In genomic region chr5:64773533-64773932, GRCh38 we compare ENCODE assay signal across 17 cellular contexts. TPM values are rescaled to one million over a fixed set of nuclear protein-coding genes. Genes with fewer than 3 reads are reported as not detected.
DNase-seq lines count a peak whose midpoint lies in the region; ATAC-seq and TF ChIP-seq lines count a peak whose summit lies in the region.
"Had no signal": no experiment of that assay in that cellular context is flagged by ENCODE, and none has a peak within 500 bp of the region (broad histone marks: within the 10 kb centered on the region; RNA-seq: fewer than 3 reads in every experiment).

No MANE protein-coding gene starts in this region.

- no peak for DNase-seq in activated gamma-delta T cell treated with Interleukin-2 at 50 U/mL for 16 hours
- no peak for DNase-seq in naive thymus-derived CD8-positive, alpha-beta T cell
- no peak for DNase-seq in activated naive CD4-positive, alpha-beta T cell treated with anti-CD3 and anti-CD28 coated beads, Interleukin-2, amount 10 ng/mL, durations not matched to agents 7 days and 5 days
- DNase-seq in mucosa of gallbladder (ENCODE audit: low spot score), result no peak
- DNase-seq: ACHN; activated CD4-positive, alpha-beta T cell treated with anti-CD3 and anti-CD28 coated beads, Interleukin-2, amount 10 ng/mL, durations not matched to agents 7 days and 5 days; cerebellar nuclear complex; mucosa of descending colon; NCI-H446 treated with DMSO at 0.1 percent for 48 hours; right cardiac atrium; SK-N-SH had no signal

- H3K4me2 ChIP-seq in BLaER1 treated with 17β-estradiol and CSF1 and Interleukin-3, amounts not matched to agents 10 nM and 100 nM, result peak overlapping the region; percentile 48 to 70 (median 55); a peak in 20 of 22 replicates
- H3K4me2 ChIP-seq in Loucy (ENCODE audit: low read depth, low read length, poor library complexity, severe bottlenecking), result peak overlapping the region; percentile 74
- H3K4me2 ChIP-seq: SK-N-SH had no signal

- ATAC-seq in GM19351 (IDR thresholded peaks at IDR 0.05; ENCODE audit: unreplicated experiment) (peak; percentile 68), HG02884 (IDR thresholded peaks at IDR 0.05; ENCODE audit: unreplicated experiment) (peak; percentile 52)
- ATAC-seq in naive thymus-derived CD8-positive, alpha-beta T cell, result no peak
- ATAC-seq: mucosa of descending colon, right cardiac atrium had no signal

- H3K9ac ChIP-seq in BLaER1 treated with 17β-estradiol and CSF1 and Interleukin-3, amounts not matched to agents 10 nM and 100 nM, result no peak overlapping the region; a peak in 1 of 22 replicates
- peak overlapping the region; percentile 23 for H3K9ac ChIP-seq in Loucy (ENCODE audit: low read depth, low read length, poor library complexity, severe bottlenecking)
- H3K9ac ChIP-seq: SK-N-SH had no signal

- H3F3A ChIP-seq in Loucy (ENCODE audit: low read depth), result no peaks in the 10 kb centered on the region

- H3K27ac ChIP-seq in BLaER1 treated with 17β-estradiol and CSF1 and Interleukin-3, amounts not matched to agents 10 nM and 100 nM, result 0 out of 22 replicates have a peak overlapping the region, but pooled peaks of 2 of the 11 experiments have one; percentile 9 to 20
- H3K27ac ChIP-seq: thoracic aorta had no signal

- H2AFZ ChIP-seq in Loucy (ENCODE audit: low read length), result 0 out of 2 replicates have a peak overlapping the region, but pooled peaks have one; percentile 48

- no peaks in the 10 kb centered on the region for H3K9me3 ChIP-seq in BLaER1 treated with 17β-estradiol and CSF1 and Interleukin-3, amounts not matched to agents 10 nM and 100 nM (replicated peaks in 1 of 11)
- no peaks in the 10 kb centered on the region for H3K9me3 ChIP-seq in Loucy (ENCODE audit: insufficient read depth, low read depth, low read length)
- H3K9me3 ChIP-seq: mucosa of descending colon, SK-N-SH, thoracic aorta had no signal

- peaks cover 0 to 27% (median 6%) of the 10 kb centered on the region in 3 donors for H3K36me3 Mint-ChIP-seq in naive thymus-derived CD8-positive, alpha-beta T cell
- peaks cover 18% of the 10 kb centered on the region for H3K36me3 Mint-ChIP-seq in activated naive CD4-positive, alpha-beta T cell treated with anti-CD3 and anti-CD28 coated beads, Interleukin-2, amount 10 ng/mL, durations not matched to agents 7 days and 5 days

- H3K4me1 ChIP-seq in BLaER1 treated with 17β-estradiol and CSF1 and Interleukin-3, amounts not matched to agents 10 nM and 100 nM, result peaks cover 37 to 63% (median 48%) of the 10 kb centered on the region in 10 experiments
- H3K4me1 ChIP-seq in Loucy (ENCODE audit: insufficient read depth, low read length, poor library complexity, severe bottlenecking), result peaks cover 63% of the 10 kb centered on the region

- POLR2A ChIA-PET in naive thymus-derived CD8-positive, alpha-beta T cell (lab: Charles Lee), result no interaction called here

- peaks cover 0 to 36% (median 21%) of the 10 kb centered on the region in 11 experiments; a peak in 13 of 22 replicates for H3K36me3 ChIP-seq in BLaER1 treated with 17β-estradiol and CSF1 and Interleukin-3, amounts not matched to agents 10 nM and 100 nM
- H3K36me3 ChIP-seq in Loucy (ENCODE audit: insufficient read depth, low read length), result no peaks in the 10 kb centered on the region
- H3K36me3 ChIP-seq: thoracic aorta had no signal

- no peaks in the 10 kb centered on the region for H3K27me3 ChIP-seq in BLaER1 treated with 17β-estradiol and CSF1 and Interleukin-3, amounts not matched to agents 10 nM and 100 nM
- no peaks in the 10 kb centered on the region for H3K27me3 ChIP-seq in Loucy (ENCODE audit: insufficient read depth, low read length, poor library complexity, severe bottlenecking)

- H3K27me3 Mint-ChIP-seq in naive thymus-derived CD8-positive, alpha-beta T cell, result no peaks in the 10 kb centered on the region
- no peaks in the 10 kb centered on the region for H3K27me3 Mint-ChIP-seq in activated naive CD4-positive, alpha-beta T cell treated with anti-CD3 and anti-CD28 coated beads, Interleukin-2, amount 10 ng/mL, durations not matched to agents 7 days and 5 days
- H3K27me3 Mint-ChIP-seq: activated CD4-positive, alpha-beta T cell treated with anti-CD3 and anti-CD28 coated beads, Interleukin-2, amount 10 ng/mL, durations not matched to agents 7 days and 5 days; activated naive CD4-positive, alpha-beta T cell treated with anti-CD3 and anti-CD28 coated beads, Interleukin-2, amount 50 U/mL, for 24 hours had no signal

- peaks cover 22 to 53% (median 45%) of the 10 kb centered on the region in 4 donors for H3K4me1 Mint-ChIP-seq in naive thymus-derived CD8-positive, alpha-beta T cell
- peaks cover 32% of the 10 kb centered on the region for H3K4me1 Mint-ChIP-seq in activated naive CD4-positive, alpha-beta T cell treated with anti-CD3 and anti-CD28 coated beads, Interleukin-2, amount 10 ng/mL, durations not matched to agents 7 days and 5 days

- CTCF ChIA-PET in activated naive CD4-positive, alpha-beta T cell treated with anti-CD3 and anti-CD28 coated beads, Interleukin-2, amount 10 ng/mL, durations not matched to agents 7 days and 5 days (lab: Charles Lee), result no interaction called here

- H3K27ac Mint-ChIP-seq in naive thymus-derived CD8-positive, alpha-beta T cell, result peak overlapping the region in 1 of 10 donors; percentile 30
- H3K27ac Mint-ChIP-seq in activated naive CD4-positive, alpha-beta T cell treated with anti-CD3 and anti-CD28 coated beads, Interleukin-2, amount 10 ng/mL, durations not matched to agents 7 days and 5 days, result no peak overlapping the region
- H3K27ac Mint-ChIP-seq: activated CD4-positive, alpha-beta T cell treated with anti-CD3 and anti-CD28 coated beads, Interleukin-2, amount 10 ng/mL, durations not matched to agents 7 days and 5 days; activated naive CD4-positive, alpha-beta T cell treated with anti-CD3 and anti-CD28 coated beads, Interleukin-2, amount 50 U/mL, for 24 hours had no signal

- peaks cover 45% of the 10 kb centered on the region for H3K79me2 ChIP-seq in Loucy (ENCODE audit: insufficient read depth, low read length)

- H3K9me3 Mint-ChIP-seq in naive thymus-derived CD8-positive, alpha-beta T cell, result no peaks in the 10 kb centered on the region
- H3K9me3 Mint-ChIP-seq in activated naive CD4-positive, alpha-beta T cell treated with anti-CD3 and anti-CD28 coated beads, Interleukin-2, amount 10 ng/mL, durations not matched to agents 7 days and 5 days, result no peaks in the 10 kb centered on the region
- H3K9me3 Mint-ChIP-seq: activated CD4-positive, alpha-beta T cell treated with anti-CD3 and anti-CD28 coated beads, Interleukin-2, amount 10 ng/mL, durations not matched to agents 7 days and 5 days; activated naive CD4-positive, alpha-beta T cell treated with anti-CD3 and anti-CD28 coated beads, Interleukin-2, amount 50 U/mL, for 24 hours had no signal

- no peaks in the 10 kb centered on the region for H3K9me2 ChIP-seq in Loucy (replicated peaks; ENCODE audit: low read depth, low read length)
- H3K9me2 ChIP-seq: SK-N-SH had no signal

- no peak overlapping the region for H3K4me3 Mint-ChIP-seq in naive thymus-derived CD8-positive, alpha-beta T cell
- H3K4me3 Mint-ChIP-seq in activated naive CD4-positive, alpha-beta T cell treated with anti-CD3 and anti-CD28 coated beads, Interleukin-2, amount 10 ng/mL, durations not matched to agents 7 days and 5 days, result no peak overlapping the region
- H3K4me3 Mint-ChIP-seq: activated CD4-positive, alpha-beta T cell treated with anti-CD3 and anti-CD28 coated beads, Interleukin-2, amount 10 ng/mL, durations not matched to agents 7 days and 5 days; activated naive CD4-positive, alpha-beta T cell treated with anti-CD3 and anti-CD28 coated beads, Interleukin-2, amount 50 U/mL, for 24 hours had no signal

- H3K4me3 ChIP-seq in BLaER1 treated with 17β-estradiol and CSF1 and Interleukin-3, amounts not matched to agents 10 nM and 100 nM, result no peak overlapping the region
- H3K4me3 ChIP-seq in Loucy (ENCODE audit: low read length, poor library complexity, severe bottlenecking), result peak overlapping the region; percentile 63
- H3K4me3 ChIP-seq: mucosa of descending colon, thoracic aorta had no signal

- H4K20me1 ChIP-seq in BLaER1 treated with 17β-estradiol and CSF1 and Interleukin-3, amounts not matched to agents 10 nM and 100 nM, result peaks cover 0 to 25% (median 4%) of the 10 kb centered on the region in 11 experiments; a peak in 10 of 22 replicates
- no peaks in the 10 kb centered on the region for H4K20me1 ChIP-seq in Loucy (ENCODE audit: insufficient read depth, low read length, poor library complexity, severe bottlenecking)

- TF ChIP-seq CTCF in Loucy (conservative IDR thresholded peaks at IDR 0.05; ENCODE audit: low read length), result no peak

RNA-seq across cellular contexts. Expression of gene CWC27, which starts 4.8 kb away (rescaled TPM):
- total RNA-seq in naive thymus-derived CD8-positive, alpha-beta T cell, result 10 to 100 TPM; 20.3 to 23.6 TPM
- 10 to 100 TPM; 32.3 to 33.8 (median 32.6) TPM for polyA plus RNA-seq in naive thymus-derived CD8-positive, alpha-beta T cell
- total RNA-seq in mucosa of gallbladder, result 21.1 TPM

RNA-seq across cellular contexts. Expression of gene SREK1IP1, which starts 5.0 kb away (rescaled TPM):
- total RNA-seq in naive thymus-derived CD8-positive, alpha-beta T cell, result 10 to 100 TPM; 19.4 to 25.9 TPM
- polyA plus RNA-seq in naive thymus-derived CD8-positive, alpha-beta T cell, result 10 to 100 TPM; 21.3 to 38.4 (median 31.9) TPM
- total RNA-seq in mucosa of gallbladder, result 17.1 TPM

Comparison
In these comparisons a context has a peak if more than half of its experiments do, and no peak if none do; other contexts are left out.
1. ATAC-seq: peak in GM19351 (single experiment) and HG02884 (single experiment); none in naive thymus-derived CD8-positive, alpha-beta T cell (0 of 2).